ENCODE assay signal across 12 cellular contexts in genomic region chr17:2067559-2067958, GRCh38. TPM values are rescaled to one million over a fixed set of nuclear protein-coding genes. Genes with fewer than 3 reads are reported as not detected.
DNase-seq lines count a peak whose midpoint lies in the region; ATAC-seq and TF ChIP-seq lines count a peak whose summit lies in the region.
"Had no signal": no experiment of that assay in that cellular context is flagged by ENCODE, and none has a peak within 500 bp of the region (broad histone marks: within the 10 kb centered on the region; RNA-seq: fewer than 3 reads in every experiment).

No MANE protein-coding gene starts in this region.

- WGBS in upper lobe of left lung, 2 donors, result 46 to 50% methylated on average over 4 of the region's 4 CpGs

- H3K4me1 ChIP-seq in upper lobe of left lung, result peaks cover 57 to 71% (median 64%) of the 10 kb centered on the region in 4 donors

- H3K36me3 Mint-ChIP-seq in activated T-cell treated with anti-CD3 and anti-CD28 coated beads, Interleukin-2, amount 50 U/mL, for 72 hours (ENCODE audit: insufficient read depth in 2 of 2), result peaks cover 25 to 31% of the 10 kb centered on the region in 2 donors
- H3K36me3 Mint-ChIP-seq in mesothelial cell of epicardium, result peaks cover 19% of the 10 kb centered on the region
- H3K36me3 Mint-ChIP-seq in immature natural killer cell, result peaks cover 19 to 41% (median 22%) of the 10 kb centered on the region in 3 donors
- H3K36me3 Mint-ChIP-seq in effector memory CD8-positive, alpha-beta T cell (ENCODE audit: insufficient read depth), result peaks cover 22% of the 10 kb centered on the region

- peak overlapping the region; percentile 48 to 82 for H3K4me3 Mint-ChIP-seq in activated T-cell treated with anti-CD3 and anti-CD28 coated beads, Interleukin-2, amount 50 U/mL, for 72 hours
- H3K4me3 Mint-ChIP-seq in mesothelial cell of epicardium (no peak overlapping the region), immature natural killer cell (no peak overlapping the region)
- peak overlapping the region in 1 of 2 donors; percentile 54 for H3K4me3 Mint-ChIP-seq in effector memory CD8-positive, alpha-beta T cell

- no peak for DNase-seq in activated T-cell treated with anti-CD3 and anti-CD28 coated beads, Interleukin-2, amount 50 U/mL, for 72 hours
- no peak for DNase-seq in activated T-cell treated with anti-CD3 and anti-CD28 coated beads, Interleukin-2, amount 50 U/mL, for 48 hours
- DNase-seq in choroid plexus epithelial cell (ENCODE audit: low read depth) (peak; percentile 86), mesothelial cell of epicardium (ENCODE audit: low spot score in 2 of 2, unreplicated experiment in 2 of 2) (no peak), upper lobe of left lung (no peak), NCI-H1417 (lab: John Stamatoyannopoulos, UW) (no peak), immature natural killer cell (no peak)
- no peak for DNase-seq in effector memory CD8-positive, alpha-beta T cell
- DNase-seq: activated CD8-positive, alpha-beta memory T cell treated with anti-CD3 and anti-CD28 coated beads for 24 hours; NCI-H1048; stimulated activated CD4-positive, alpha-beta T cell treated with anti-CD3 and anti-CD28 coated beads, Interleukin-2, amount 100 ng/mL, for 24 hours had no signal

- no peak for TF ChIP-seq EP300 in upper lobe of left lung (IDR thresholded peaks at IDR 0.05)

- TF ChIP-seq POLR2A in upper lobe of left lung (IDR thresholded peaks at IDR 0.05), result no peak

- H3K27me3 Mint-ChIP-seq in activated T-cell treated with anti-CD3 and anti-CD28 coated beads, Interleukin-2, amount 50 U/mL, for 72 hours (ENCODE audit: low read depth), result no peaks in the 10 kb centered on the region
- H3K27me3 Mint-ChIP-seq in mesothelial cell of epicardium (ENCODE audit: low read depth) (no peaks in the 10 kb centered on the region), immature natural killer cell (ENCODE audit: low read depth in 3 of 3) (peaks cover 2 to 9% (median 5%) of the 10 kb centered on the region in 3 donors)
- H3K27me3 Mint-ChIP-seq in effector memory CD8-positive, alpha-beta T cell, result no peaks in the 10 kb centered on the region

- no peak overlapping the region for H3K27ac Mint-ChIP-seq in activated T-cell treated with anti-CD3 and anti-CD28 coated beads, Interleukin-2, amount 50 U/mL, for 72 hours
- H3K27ac Mint-ChIP-seq in mesothelial cell of epicardium, result peak overlapping the region; percentile 83
- H3K27ac Mint-ChIP-seq in immature natural killer cell, result no peak overlapping the region
- H3K27ac Mint-ChIP-seq in effector memory CD8-positive, alpha-beta T cell, result peak overlapping the region in 1 of 2 donors; percentile 93

- H3K4me3 ChIP-seq in choroid plexus epithelial cell (ENCODE audit: low read depth, low read length) (no peak overlapping the region), upper lobe of left lung (no peak overlapping the region)

- H3K36me3 ChIP-seq in upper lobe of left lung, result peaks cover 0 to 35% (median 18%) of the 10 kb centered on the region in 4 donors

- no peak for TF ChIP-seq CTCF in choroid plexus epithelial cell (conservative IDR thresholded peaks at IDR 0.05; ENCODE audit: low read depth, low read length)
- TF ChIP-seq CTCF in mesothelial cell of epicardium (IDR thresholded peaks at IDR 0.05; ENCODE audit: unreplicated experiment), result no peak
- no peak for TF ChIP-seq CTCF in upper lobe of left lung (IDR thresholded peaks at IDR 0.05)

- peak overlapping the region; percentile 53 to 84 (median 70) for H3K27ac ChIP-seq in upper lobe of left lung

- H3K9me3 Mint-ChIP-seq in activated T-cell treated with anti-CD3 and anti-CD28 coated beads, Interleukin-2, amount 50 U/mL, for 72 hours, result no peaks in the 10 kb centered on the region
- H3K9me3 Mint-ChIP-seq in mesothelial cell of epicardium (no peaks in the 10 kb centered on the region), immature natural killer cell (no peaks in the 10 kb centered on the region)
- H3K9me3 Mint-ChIP-seq in effector memory CD8-positive, alpha-beta T cell, result no peaks in the 10 kb centered on the region

- peaks cover 53% of the 10 kb centered on the region for H3K4me1 Mint-ChIP-seq in activated T-cell treated with anti-CD3 and anti-CD28 coated beads, Interleukin-2, amount 50 U/mL, for 72 hours (ENCODE audit: low read depth)
- peaks cover 53% of the 10 kb centered on the region for H3K4me1 Mint-ChIP-seq in mesothelial cell of epicardium
- peaks cover 14 to 59% of the 10 kb centered on the region in 2 donors for H3K4me1 Mint-ChIP-seq in immature natural killer cell
- H3K4me1 Mint-ChIP-seq in effector memory CD8-positive, alpha-beta T cell (ENCODE audit: low read depth in 2 of 2), result peaks cover 32 to 66% of the 10 kb centered on the region in 2 donors

- ATAC-seq in activated T-cell treated with anti-CD3 and anti-CD28 coated beads, Interleukin-2, amount 50 U/mL, for 72 hours (replicated peaks in 1 of 2), result no peak
- no peak for ATAC-seq in upper lobe of left lung (ENCODE audit: low FRiP score in 2 of 2)
- ATAC-seq in effector memory CD8-positive, alpha-beta T cell (replicated peaks), result no peak
- ATAC-seq: Panc1 had no signal

- no peaks in the 10 kb centered on the region for H3K9me3 ChIP-seq in upper lobe of left lung

- H3K27me3 ChIP-seq in upper lobe of left lung, result no peaks in the 10 kb centered on the region

RNA-seq across cellular contexts. Expression of gene HIC1, which starts 12.7 kb away (rescaled TPM):
- total RNA-seq in activated T-cell treated with anti-CD3 and anti-CD28 coated beads, Interleukin-2, amount 50 U/mL, for 72 hours, result 10 to 100 TPM; 11.7 to 21.4 TPM
- total RNA-seq in mesothelial cell of epicardium, result 97.9 to 99.3 TPM (median 98.9 TPM) in 3 replicates
- total RNA-seq in upper lobe of left lung, result 10 to 100 TPM in 5 of 6 donors, 1 to 10 TPM in 1; 8.0 to 25.5 (median 19.1) TPM
- 1 to 10 TPM in 2 of 3 donors, under 1 TPM in 1; 0.90 to 5.9 (median 1.2) TPM for polyA plus RNA-seq in immature natural killer cell

RNA-seq across cellular contexts. Expression of gene OVCA2, which starts 25.7 kb away (rescaled TPM):
- total RNA-seq in activated T-cell treated with anti-CD3 and anti-CD28 coated beads, Interleukin-2, amount 50 U/mL, for 72 hours, result 10 to 100 TPM; 29.0 to 33.3 TPM
- 17.3 to 24.8 TPM (median 24.5 TPM) in 3 replicates for total RNA-seq in mesothelial cell of epicardium
- total RNA-seq in upper lobe of left lung, result 10 to 100 TPM; 20.1 to 56.1 (median 33.5) TPM
- 100 to 1,000 TPM in 2 of 3 donors, 10 to 100 TPM in 1; 90.6 to 107 (median 104) TPM for polyA plus RNA-seq in immature natural killer cell

RNA-seq across cellular contexts. Expression of gene DPH1, which starts 37.6 kb away (rescaled TPM):
- total RNA-seq in activated T-cell treated with anti-CD3 and anti-CD28 coated beads, Interleukin-2, amount 50 U/mL, for 72 hours, result 10 to 100 TPM; 36.8 to 40.8 TPM
- total RNA-seq in mesothelial cell of epicardium (63.8 to 74.5 TPM (median 71.2 TPM) in 3 replicates), upper lobe of left lung (100 to 1,000 TPM in 1 of 6 donors, 10 to 100 TPM in 5; 28.8 to 129 (median 45.1) TPM)
- 10 to 100 TPM; 18.6 to 26.4 (median 21.4) TPM for polyA plus RNA-seq in immature natural killer cell

RNA-seq across cellular contexts. Expression of gene RTN4RL1, which starts 42.4 kb away (rescaled TPM):
- total RNA-seq in activated T-cell treated with anti-CD3 and anti-CD28 coated beads, Interleukin-2, amount 50 U/mL, for 72 hours, result under 1 TPM; 0.14 to 0.21 TPM
- 0.20 to 0.23 TPM (median 0.22 TPM) in 3 replicates for total RNA-seq in mesothelial cell of epicardium
- total RNA-seq in upper lobe of left lung, result 1 to 10 TPM; 5.1 to 7.3 (median 6.2) TPM
- polyA plus RNA-seq in immature natural killer cell, result under 1 TPM in 1 of 3 donors, not detected in 2; 0.37 TPM

Comparison
In these comparisons a context has a peak if more than half of its experiments do, and no peak if none do; other contexts are left out.
1. H3K4me3 Mint-ChIP-seq: peak in activated T-cell treated with anti-CD3 and anti-CD28 coated beads, Interleukin-2, amount 50 U/mL, for 72 hours (2 of 2); none in mesothelial cell of epicardium (single experiment) and immature natural killer cell (0 of 5).